ENCODE assay signal across 8 cellular contexts in genomic region chr12:56645717-56646446, GRCh38. TPM values are rescaled to one million over a fixed set of nuclear protein-coding genes. Genes with fewer than 3 reads are reported as not detected.
DNase-seq lines count a peak whose midpoint lies in the region; ATAC-seq and TF ChIP-seq lines count a peak whose summit lies in the region.

Gene ATP5F1B, minus strand, starts transcription at chr12:56645984. Its CDS starts 21 bp downstream, at chr12:56645963.

- ATAC-seq in GM19023 (IDR thresholded peaks at IDR 0.05; ENCODE audit: unreplicated experiment) = peak; percentile 99
- ATAC-seq in HG03280 (IDR thresholded peaks at IDR 0.05; ENCODE audit: unreplicated experiment) = peak; percentile 98

- no peaks in the 10 kb centered on the region for H3K27me3 ChIP-seq in spleen (replicated peaks in 1 of 7)

- peak in 6 of 11 experiments; percentile 11 to 51 (median 26) for TF ChIP-seq CTCF in spleen (IDR thresholded peaks at IDR 0.05 in 8 of 11, conservative IDR thresholded peaks at IDR 0.05 in 3 of 11)

- peak within 1 kb of the TSS; percentile 76 to 99 (median 89) for H3K4me3 ChIP-seq in spleen

- peak; percentile 97 for DNase-seq in AG08396 (ENCODE audit: low spot score)
- DNase-seq in NCI-H345 treated with DMSO at 0.1 percent for 48 hours (lab: John Stamatoyannopoulos, UW; ENCODE audit: unreplicated experiment) = peak; percentile 99
- DNase-seq in activated CD4-positive, CD25-positive, alpha-beta regulatory T cell (lab: John Stamatoyannopoulos, UW) = peak; percentile 62 to 75 (median 70)
- DNase-seq in central memory CD4-positive, alpha-beta T cell = peak; percentile 96
- DNase-seq in inferior parietal cortex (ENCODE audit: extremely low spot score) = peak; percentile 100
- peak; percentile 98 for DNase-seq in spleen

- intact Hi-C loops in spleen (cut with DNase I; ENCODE audit: low total_unique reads) = loop anchor here (5.0 kb wide), 1 partner anchor 36 kb away; no protein-coding TSS in a partner anchor

- peak; percentile 58 to 95 (median 86) for TF ChIP-seq POLR2A in spleen (IDR thresholded peaks at IDR 0.05)

- WGBS in spleen, 5 donors = 0 to 3% (median 0%) methylated on average over 28 to 39 of the region's 39 CpGs

- H3K36me3 ChIP-seq in spleen = peaks cover 3 to 41% (median 38%) of the 10 kb centered on the region in 6 donors

- H3K9me3 ChIP-seq in spleen = no peaks in the 10 kb centered on the region

- peak within 1 kb of the TSS; percentile 92 to 97 (median 94) for H3K27ac ChIP-seq in spleen

- peaks cover 23 to 53% (median 42%) of the 10 kb centered on the region in 6 donors for H3K4me1 ChIP-seq in spleen

RNA-seq across cellular contexts. Expression of gene ATP5F1B, which starts in this region (rescaled TPM):
- 100 to 1,000 TPM; 262 to 375 (median 339) TPM for total RNA-seq in spleen
- 100 to 1,000 TPM; 223 to 272 (median 240) TPM for polyA plus RNA-seq in spleen

Comparison
In these comparisons a context has a peak if more than half of its experiments do, and no peak if none do; other contexts are left out.
1. Peak in every context shown above with its lines: DNase-seq, ATAC-seq, H3K4me3 ChIP-seq and H3K27ac ChIP-seq.